24 cellular contexts compared by ENCODE assay signal in the genomic region with DNA sequence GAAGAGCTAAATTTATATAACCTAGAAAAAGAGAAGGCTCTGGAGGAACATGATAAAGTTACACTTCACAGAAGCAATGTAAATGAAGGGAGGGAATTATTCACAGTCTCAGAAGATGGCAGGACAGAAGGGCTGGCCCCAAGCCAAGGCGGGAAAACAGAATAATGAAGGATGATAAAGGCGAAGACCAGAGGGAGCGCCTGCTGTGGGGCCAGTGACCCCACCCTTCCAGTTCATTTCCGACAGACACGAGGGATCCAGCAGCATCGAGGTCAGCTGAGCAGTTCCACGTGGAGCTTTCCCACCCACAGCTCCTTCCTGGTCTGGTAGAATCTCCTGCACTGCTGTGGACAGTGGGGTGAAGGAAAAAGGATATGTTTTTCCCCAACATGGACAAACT.
"Had no signal": no experiment of that assay in that cellular context is flagged by ENCODE, and none has a peak within 500 bp of the region (broad histone marks: within the 10 kb centered on the region; RNA-seq: fewer than 3 reads in every experiment).

No MANE protein-coding gene starts in this region.

- H3K27ac ChIP-seq: coronary artery, heart left ventricle, sigmoid colon, stomach, suprapubic skin, tibial nerve had no signal

- H3K4me1 Mint-ChIP-seq: activated CD4-positive, alpha-beta T cell treated with anti-CD3 and anti-CD28 coated beads, Interleukin-2, amount 10 ng/mL, durations not matched to agents 7 days and 5 days; activated CD8-positive, alpha-beta memory T cell treated with anti-CD3 and anti-CD28 coated beads, Interleukin-2, amount 10 ng/mL, durations not matched to agents 7 days and 5 days; activated naive CD4-positive, alpha-beta T cell treated with anti-CD3 and anti-CD28 coated beads, Interleukin-2, amount 50 U/mL, for 24 hours; central memory CD8-positive, alpha-beta T cell; memory B cell; stimulated activated memory B cell treated with anti-CD40 and anti-IgM and Interleukin-4, amounts not matched to agents 10 μg/mL and 1 μg/mL and 100 μg/mL, for 72 hours had no signal

- H3K9me3 Mint-ChIP-seq: activated CD4-positive, alpha-beta T cell treated with anti-CD3 and anti-CD28 coated beads, Interleukin-2, amount 10 ng/mL, durations not matched to agents 7 days and 5 days; activated CD8-positive, alpha-beta T cell treated with anti-CD3 and anti-CD28 coated beads for 36 hours; activated naive CD4-positive, alpha-beta T cell treated with anti-CD3 and anti-CD28 coated beads, Interleukin-2, amount 50 U/mL, for 24 hours; central memory CD8-positive, alpha-beta T cell; memory B cell; stimulated activated memory B cell treated with anti-CD40 and anti-IgM and Interleukin-4, amounts not matched to agents 10 μg/mL and 1 μg/mL and 100 μg/mL, for 72 hours had no signal

- H3K4me1 ChIP-seq: heart left ventricle, sigmoid colon, stomach, suprapubic skin, tibial nerve had no signal

- H3K4me2 ChIP-seq: smooth muscle cell had no signal

- ATAC-seq: activated CD4-positive, CD25-positive, alpha-beta regulatory T cell treated with anti-CD3 and anti-CD28 coated beads, Interleukin-2, amount 50 U/mL, for 24 hours; activated CD8-positive, alpha-beta memory T cell treated with anti-CD3 and anti-CD28 coated beads, Interleukin-2, amount 10 ng/mL, durations not matched to agents 7 days and 5 days; activated CD8-positive, alpha-beta T cell treated with anti-CD3 and anti-CD28 coated beads for 36 hours; heart left ventricle; left cardiac atrium; stimulated activated memory B cell treated with anti-CD40 and anti-IgM and Interleukin-4, amounts not matched to agents 10 μg/mL and 1 μg/mL and 100 μg/mL, for 72 hours had no signal

- H3K27me3 ChIP-seq: heart left ventricle, sigmoid colon, stomach, suprapubic skin, tibial nerve had no signal

- H3K27ac Mint-ChIP-seq: activated CD4-positive, alpha-beta T cell treated with anti-CD3 and anti-CD28 coated beads, Interleukin-2, amount 10 ng/mL, durations not matched to agents 7 days and 5 days; activated CD8-positive, alpha-beta memory T cell treated with anti-CD3 and anti-CD28 coated beads, Interleukin-2, amount 10 ng/mL, durations not matched to agents 7 days and 5 days; activated CD8-positive, alpha-beta T cell treated with anti-CD3 and anti-CD28 coated beads for 36 hours; activated naive CD4-positive, alpha-beta T cell treated with anti-CD3 and anti-CD28 coated beads, Interleukin-2, amount 50 U/mL, for 24 hours; memory B cell; stimulated activated memory B cell treated with anti-CD40 and anti-IgM and Interleukin-4, amounts not matched to agents 10 μg/mL and 1 μg/mL and 100 μg/mL, for 72 hours had no signal

- DNase-seq: activated CD4-positive, alpha-beta T cell treated with anti-CD3 and anti-CD28 coated beads, Interleukin-2, amount 10 ng/mL, durations not matched to agents 7 days and 5 days; activated CD8-positive, alpha-beta memory T cell treated with anti-CD3 and anti-CD28 coated beads, Interleukin-2, amount 10 ng/mL, durations not matched to agents 7 days and 5 days; activated CD8-positive, alpha-beta T cell treated with anti-CD3 and anti-CD28 coated beads for 36 hours; activated gamma-delta T cell; activated T-cell treated with anti-CD3 and anti-CD28 coated beads for 4 hours; aorta; heart left ventricle; islet precursor cell; left cardiac atrium; occipital lobe; sigmoid colon; stimulated activated CD4-positive, alpha-beta T cell treated with anti-CD3 and anti-CD28 coated beads, Interleukin-15, amount 100 ng/mL, for 24 hours; stomach; T1000 had no signal

- H3K4me3 Mint-ChIP-seq: activated CD4-positive, alpha-beta T cell treated with anti-CD3 and anti-CD28 coated beads, Interleukin-2, amount 10 ng/mL, durations not matched to agents 7 days and 5 days; activated CD8-positive, alpha-beta memory T cell treated with anti-CD3 and anti-CD28 coated beads, Interleukin-2, amount 10 ng/mL, durations not matched to agents 7 days and 5 days; activated CD8-positive, alpha-beta T cell treated with anti-CD3 and anti-CD28 coated beads for 36 hours; activated naive CD4-positive, alpha-beta T cell treated with anti-CD3 and anti-CD28 coated beads, Interleukin-2, amount 50 U/mL, for 24 hours; brain; central memory CD8-positive, alpha-beta T cell; memory B cell; stimulated activated memory B cell treated with anti-CD40 and anti-IgM and Interleukin-4, amounts not matched to agents 10 μg/mL and 1 μg/mL and 100 μg/mL, for 72 hours had no signal

- H3K9me3 ChIP-seq: heart left ventricle, sigmoid colon, stomach, suprapubic skin, tibial nerve had no signal

- H3K36me3 ChIP-seq: heart left ventricle, sigmoid colon, stomach, suprapubic skin, tibial nerve had no signal

- H3K36me3 Mint-ChIP-seq: activated CD8-positive, alpha-beta memory T cell treated with anti-CD3 and anti-CD28 coated beads, Interleukin-2, amount 10 ng/mL, durations not matched to agents 7 days and 5 days; activated naive CD4-positive, alpha-beta T cell treated with anti-CD3 and anti-CD28 coated beads, Interleukin-2, amount 50 U/mL, for 24 hours; brain; memory B cell; stimulated activated memory B cell treated with anti-CD40 and anti-IgM and Interleukin-4, amounts not matched to agents 10 μg/mL and 1 μg/mL and 100 μg/mL, for 72 hours had no signal

- H3K4me3 ChIP-seq: coronary artery, heart left ventricle, sigmoid colon, smooth muscle cell, stomach, suprapubic skin, tibial nerve had no signal

- H3K27me3 Mint-ChIP-seq: activated CD4-positive, alpha-beta T cell treated with anti-CD3 and anti-CD28 coated beads, Interleukin-2, amount 10 ng/mL, durations not matched to agents 7 days and 5 days; activated CD8-positive, alpha-beta memory T cell treated with anti-CD3 and anti-CD28 coated beads, Interleukin-2, amount 10 ng/mL, durations not matched to agents 7 days and 5 days; activated CD8-positive, alpha-beta T cell treated with anti-CD3 and anti-CD28 coated beads for 36 hours; brain had no signal
